Comparison of ENCODE assay signal across 8 cellular contexts in the genomic region with DNA sequence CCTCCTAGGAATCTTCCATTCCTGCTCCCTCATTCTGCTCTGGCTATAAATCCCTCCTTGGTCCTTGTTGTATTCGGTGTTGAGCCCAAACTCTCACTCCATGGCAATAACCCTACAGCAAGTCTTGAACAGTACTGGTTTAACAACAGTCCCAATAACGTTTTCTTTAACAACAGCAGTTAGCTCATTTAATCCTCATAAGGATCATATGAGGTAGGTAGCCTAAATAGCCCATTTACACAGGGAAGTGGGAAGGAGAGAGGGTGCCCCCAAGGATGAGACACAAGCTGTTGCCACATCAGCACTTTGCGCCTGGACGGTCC. TPM values are rescaled to one million over a fixed set of nuclear protein-coding genes. Genes with fewer than 3 reads are reported as not detected.
A peak's percentile ranks its signal among the peaks of the same experiment; 100 is the strongest.
DNase-seq lines count a peak whose midpoint lies in the region; ATAC-seq and TF ChIP-seq lines count a peak whose summit lies in the region.

No MANE protein-coding gene starts in this region.

- H3K27me3 ChIP-seq in GM23338 (ENCODE audit: insufficient read depth) (no peaks in the 10 kb centered on the region), gastroesophageal sphincter (no peaks in the 10 kb centered on the region), spleen (replicated peaks in 1 of 7) (no peaks in the 10 kb centered on the region)

- peaks cover 12% of the 10 kb centered on the region for H3K79me2 ChIP-seq in GM23338 (replicated peaks; ENCODE audit: insufficient read depth)

- H3K36me3 Mint-ChIP-seq in GM23338 (ENCODE audit: low read depth) (no peaks in the 10 kb centered on the region), T-cell (no peaks in the 10 kb centered on the region)

- H3K27ac Mint-ChIP-seq in GM23338 = no peak overlapping the region
- H3K27ac Mint-ChIP-seq in T-cell = peak overlapping the region; percentile 50 to 82

- H3K9me3 Mint-ChIP-seq in GM23338 (no peaks in the 10 kb centered on the region; the same call in 2 of the 3 replicates), T-cell (no peaks in the 10 kb centered on the region)

- peaks cover 9% of the 10 kb centered on the region; the same call in 1 of the 2 replicates for H3F3A ChIP-seq in GM23338 (replicated peaks; ENCODE audit: low read depth)

- H3K4me1 Mint-ChIP-seq in GM23338 (peaks cover 47% of the 10 kb centered on the region), T-cell (peaks cover 66 to 73% (median 70%) of the 10 kb centered on the region in 3 donors)

- TF ChIP-seq EP300 in gastroesophageal sphincter (IDR thresholded peaks at IDR 0.05) = no peak

- H3K4me1 ChIP-seq in GM23338 (ENCODE audit: insufficient read depth) (peaks cover 35% of the 10 kb centered on the region), gastroesophageal sphincter (peaks cover 0 to 84% (median 26%) of the 10 kb centered on the region in 3 donors), spleen (peaks cover 37 to 100% (median 79%) of the 10 kb centered on the region in 6 donors)

- no peak for TF ChIP-seq CTCF in GM23338 (conservative IDR thresholded peaks at IDR 0.05; ENCODE audit: low read depth in 2 of 2)
- no peak for TF ChIP-seq CTCF in gastroesophageal sphincter (IDR thresholded peaks at IDR 0.05)
- no peak for TF ChIP-seq CTCF in spleen (IDR thresholded peaks at IDR 0.05 in 8 of 11, conservative IDR thresholded peaks at IDR 0.05 in 3 of 11)

- H3K27ac ChIP-seq in GM23338 (ENCODE audit: low read depth) = no peak overlapping the region
- H3K27ac ChIP-seq in gastroesophageal sphincter = peak overlapping the region; percentile 3 to 94 (median 90)
- H3K27ac ChIP-seq in spleen = peak overlapping the region; percentile 73 to 100 (median 94)

- H3K9me2 ChIP-seq in GM23338 (ENCODE audit: insufficient read depth) = no peaks in the 10 kb centered on the region

- no peak for ATAC-seq in GM23338
- peak in 1 of 4 experiments; percentile 4 for ATAC-seq in T-cell (replicated peaks in 1 of 4)
- no peak for ATAC-seq in gastroesophageal sphincter

- intact Hi-C loops in spleen (cut with DNase I; ENCODE audit: low total_unique reads) = no loop called here

- H3K36me3 ChIP-seq in GM23338 (ENCODE audit: insufficient read depth) (no peaks in the 10 kb centered on the region), gastroesophageal sphincter (no peaks in the 10 kb centered on the region), spleen (no peaks in the 10 kb centered on the region)

- H4K20me1 ChIP-seq in GM23338 (replicated peaks; ENCODE audit: insufficient read depth) = no peaks in the 10 kb centered on the region

- TF ChIP-seq POLR2A in gastroesophageal sphincter (IDR thresholded peaks at IDR 0.05) = no peak
- TF ChIP-seq POLR2A in spleen (IDR thresholded peaks at IDR 0.05) = no peak

- peak overlapping the region; percentile 89 for H3K4me2 ChIP-seq in GM23338

- H3K9me3 ChIP-seq in gastroesophageal sphincter (no peaks in the 10 kb centered on the region), spleen (no peaks in the 10 kb centered on the region)

- POLR2A ChIA-PET in T-cell (lab: Charles Lee) = no interaction called here

- peak overlapping the region; percentile 86 for H3K4me3 ChIP-seq in GM23338
- H3K4me3 ChIP-seq in gastroesophageal sphincter = peak overlapping the region; percentile 64 to 89
- peak overlapping the region in 7 of 8 donors; percentile 61 to 92 (median 83) for H3K4me3 ChIP-seq in spleen

- CTCF ChIA-PET in T-cell (lab: Charles Lee) = interaction anchor here (0.6 to 3.0 kb wide), 4 partner anchors 16 to 1785 kb away, joined by 3 to 25 read pairs (median 6); partner anchors contain the start of gene FBXO6 (in 1 of the 2)

- H3K27me3 Mint-ChIP-seq in GM23338 (ENCODE audit: insufficient read depth, low read depth, poor library complexity) = peaks cover 14% of the 10 kb centered on the region
- H3K27me3 Mint-ChIP-seq in T-cell = no peaks in the 10 kb centered on the region

- peak overlapping the region; percentile 76 for H2AFZ ChIP-seq in GM23338

- WGBS in gastroesophageal sphincter (ENCODE audit: low coverage in 1 of 2), 2 donors = 48 to 50% methylated on average over 2 of the region's 4 CpGs
- 24 to 52% (median 32%) methylated on average over 4 of the region's 4 CpGs for WGBS in spleen, 5 donors

- H3K4me3 Mint-ChIP-seq in GM23338 (peak overlapping the region; percentile 93; the same call in 2 of the 3 replicates), T-cell (peak overlapping the region; percentile 90 to 93 (median 92))

- DNase-seq in GM23338 (ENCODE audit: low spot score) (no peak), T-cell (no peak), spleen (no peak), NCI-H1048 (lab: John Stamatoyannopoulos, UW) (no peak), NCI-H146 treated with DMSO at 0.1 percent for 48 hours (lab: John Stamatoyannopoulos, UW; ENCODE audit: unreplicated experiment) (no peak), DMS79 (lab: John Stamatoyannopoulos, UW) (no peak), superior temporal gyrus (ENCODE audit: extremely low spot score) (no peak)

TF ChIP-seq in GM23338, 12 proteins besides CTCF, POLR2A, EP300 and RAD21 (continues in another document):
- TF ChIP-seq STAT1 (IDR thresholded peaks at IDR 0.05; ENCODE audit: unreplicated experiment) (no peak), EZH2phosphoT487 (IDR thresholded peaks at IDR 0.05; ENCODE audit: unreplicated experiment) (no peak), REST (IDR thresholded peaks at IDR 0.05; ENCODE audit: unreplicated experiment) (no peak), NANOG (IDR thresholded peaks at IDR 0.05; ENCODE audit: borderline replicate concordance) (no peak), JUNB (IDR thresholded peaks at IDR 0.05; ENCODE audit: unreplicated experiment) (no peak), POLR2AphosphoS5 (IDR thresholded peaks at IDR 0.05; ENCODE audit: low read depth) (no peak), ZNF331 (CRISPR knock-in tag; IDR thresholded peaks at IDR 0.05; ENCODE audit: low read depth) (no peak), ZNF114 (CRISPR knock-in tag; IDR thresholded peaks at IDR 0.05) (no peak)

RNA-seq across cellular contexts. Expression of gene AGTRAP, which starts 0.4 kb away (rescaled TPM):
- 88.7 and 102 TPM in 2 replicates for total RNA-seq in GM23338 (2014; rRNA removed; shearing (Covaris generic))
- polyA plus RNA-seq in GM23338 (2016; fragmentation: Nextera tagmentation; extraction: Ambion mirVana) = 79.0 and 79.4 TPM in 2 replicates
- total RNA-seq in T-cell = 10 to 100 TPM; 15.8 to 30.4 (median 19.5) TPM
- total RNA-seq in gastroesophageal sphincter = 10 to 100 TPM; 32.2 to 56.4 (median 40.5) TPM
- total RNA-seq in spleen = 100 to 1,000 TPM in 2 of 7 donors, 10 to 100 TPM in 5; 48.5 to 120 (median 64.2) TPM
- 10 to 100 TPM; 40.8 to 54.7 (median 50.5) TPM for polyA plus RNA-seq in spleen

RNA-seq across cellular contexts. Expression of gene C1orf167, which starts 26.5 kb away (rescaled TPM):
- total RNA-seq in GM23338 (2014; rRNA removed; shearing (Covaris generic)) = 1.7 and 6.0 TPM in 2 replicates
- polyA plus RNA-seq in GM23338 (2016; fragmentation: Nextera tagmentation; extraction: Ambion mirVana) (2.2 TPM in 2 replicates), spleen (1 to 10 TPM in 2 of 3 donors, under 1 TPM in 1; 0.96 to 1.7 (median 1.7) TPM)
- total RNA-seq in T-cell (not detected), gastroesophageal sphincter (1 to 10 TPM in 2 of 4 donors, under 1 TPM in 2; 0.35 to 1.4 (median 0.75) TPM), spleen (1 to 10 TPM in 1 of 7 donors, under 1 TPM in 5, not detected in 1; 0.74 to 4.8 (median 0.86) TPM)

RNA-seq across cellular contexts. Expression of gene DRAXIN, which starts 44.0 kb away (rescaled TPM):
- total RNA-seq in GM23338 (2014; rRNA removed; shearing (Covaris generic)) = 22.6 and 23.0 TPM in 2 replicates
- polyA plus RNA-seq in GM23338 (2016; fragmentation: Nextera tagmentation; extraction: Ambion mirVana) (7.4 and 7.6 TPM in 2 replicates), spleen (under 1 TPM; 0.04 to 0.10 (median 0.06) TPM)
- total RNA-seq in T-cell (1 to 10 TPM in 1 of 5 donors, under 1 TPM in 4; 0.18 to 2.0 (median 0.23) TPM), gastroesophageal sphincter (under 1 TPM in 3 of 4 donors, not detected in 1; 0.08 to 0.16 (median 0.12) TPM), spleen (under 1 TPM in 4 of 7 donors, not detected in 3; 0.09 to 0.37 (median 0.17) TPM)

RNA-seq across cellular contexts. Expression of gene MAD2L2, which starts 54.5 kb away (rescaled TPM):
- 474 and 552 TPM in 2 replicates for total RNA-seq in GM23338 (2014; rRNA removed; shearing (Covaris generic))
- polyA plus RNA-seq in GM23338 (2016; fragmentation: Nextera tagmentation; extraction: Ambion mirVana) = 478 and 498 TPM in 2 replicates
- 10 to 100 TPM; 22.4 to 28.5 (median 24.0) TPM for total RNA-seq in T-cell
- total RNA-seq in gastroesophageal sphincter = 10 to 100 TPM; 19.4 to 43.7 (median 24.3) TPM
- 10 to 100 TPM; 22.7 to 41.0 (median 29.8) TPM for total RNA-seq in spleen
- polyA plus RNA-seq in spleen = 10 to 100 TPM; 30.8 to 42.1 (median 37.2) TPM
